In the genomic region with DNA sequence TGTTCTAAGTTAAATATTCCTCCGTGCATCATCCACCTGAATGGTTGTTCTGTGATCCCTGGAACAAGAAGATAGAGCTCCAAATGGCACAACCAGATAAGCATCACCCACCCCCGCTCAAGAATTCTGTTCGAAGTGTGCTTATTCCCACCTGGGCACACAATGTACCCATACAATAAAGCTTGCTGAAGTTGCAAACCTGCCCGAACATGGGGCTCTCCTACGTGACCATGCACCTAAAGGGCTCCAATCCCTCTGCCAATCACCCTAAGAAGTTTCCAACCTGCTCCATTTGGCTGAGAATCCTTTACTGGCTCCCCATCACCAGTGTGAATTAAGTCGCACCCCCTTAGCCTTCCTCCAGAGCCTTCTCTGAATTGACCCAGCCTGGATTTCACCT, we compare ENCODE assay signal across 18 cellular contexts.
"Had no signal": no experiment of that assay in that cellular context is flagged by ENCODE, and none has a peak within 500 bp of the region (broad histone marks: within the 10 kb centered on the region; RNA-seq: fewer than 3 reads in every experiment).

No MANE protein-coding gene starts in this region.

- H2AFZ ChIP-seq: PC-9 had no signal

- H3K27ac ChIP-seq: PC-9, Peyer's patch had no signal

- H3K36me3 ChIP-seq: MG63, Peyer's patch, SJCRH30 had no signal

- H3K4me3 ChIP-seq: MG63, PC-9, Peyer's patch, SJCRH30 had no signal

- H3K9me3 ChIP-seq: MG63, Peyer's patch, SJCRH30 had no signal

- H3K27me3 ChIP-seq: MG63, Peyer's patch, SJCRH30 had no signal

- H3K4me1 ChIP-seq: Peyer's patch had no signal

- DNase-seq: Karpas-422, KBM-7, MG63, NCI-H1092 treated with DMSO at 0.1 percent for 48 hours, NCI-H1436 treated with DMSO at 0.1 percent for 48 hours, NCI-H1694, NCI-H187 treated with DMSO at 0.1 percent for 48 hours, NCI-H2029 treated with DMSO at 0.1 percent for 48 hours, NCI-H2171 treated with DMSO at 0.1 percent for 48 hours, NCI-H524 treated with DMSO at 0.1 percent for 48 hours, NCI-H69, NCI-H774, OCI-M1, PC-9, Peyer's patch, SHP77 treated with DMSO at 0.1 percent for 48 hours, SJCRH30, T-helper 1 cell had no signal

- H3K4me2 ChIP-seq: PC-9 had no signal
